ENCODE assay signal across 38 cellular contexts in genomic region chr20:1474325-1474724, GRCh38. TPM values are rescaled to one million over a fixed set of nuclear protein-coding genes. Genes with fewer than 3 reads are reported as not detected.
"Had no signal": no experiment of that assay in that cellular context is flagged by ENCODE, and none has a peak within 500 bp of the region (broad histone marks: within the 10 kb centered on the region; RNA-seq: fewer than 3 reads in every experiment).

No MANE protein-coding gene starts in this region.

- H3K36me3 ChIP-seq: adrenal gland, esophagus squamous epithelium, gastroesophageal sphincter had no signal

- H3K9me3 Mint-ChIP-seq: activated CD4-positive, alpha-beta memory T cell treated with anti-CD3 and anti-CD28 coated beads for 36 hours; activated naive CD4-positive, alpha-beta T cell treated with anti-CD3 and anti-CD28 coated beads for 36 hours; activated naive CD4-positive, alpha-beta T cell treated with anti-CD3 and anti-CD28 coated beads, Interleukin-2, amount 50 U/mL, for 24 hours; activated naive CD8-positive, alpha-beta T cell treated with anti-CD3 and anti-CD28 coated beads for 36 hours; activated naive CD8-positive, alpha-beta T cell treated with anti-CD3 and anti-CD28 coated beads, Interleukin-2, amount 50 U/mL, for 24 hours; activated T-helper 1 cell treated with anti-CD3 and anti-CD28 coated beads, Interleukin-12 subunit alpha, Interleukin-12 subunit beta, Interleukin-2, Interleukin-4 antibody, amounts not matched to agents 30 ng/mL and 10 ng/mL and 1 ng/mL, durations not matched to agents 14 hours and 24 hours and 36 hours; activated T-helper 2 cell treated with anti-CD3 and anti-CD28 coated beads, Interferon-gamma antibody, Interleukin-2, Interleukin-4, amounts not matched to agents 10 μg/mL and 5 μg/mL and 100 μg/mL, durations not matched to agents 14 hours and 24 hours and 36 hours; effector memory CD8-positive, alpha-beta T cell; T-helper 1 cell treated with Interleukin-12 subunit alpha and Interleukin-12 subunit beta and Interleukin-4 antibody, amounts not matched to agents 30 μg/mL and 1 μg/mL, for 36 hours; WTC11 had no signal

- H3K27me3 Mint-ChIP-seq: activated naive CD8-positive, alpha-beta T cell treated with anti-CD3 and anti-CD28 coated beads, Interleukin-2, amount 50 U/mL, for 24 hours had no signal

- H3K4me3 Mint-ChIP-seq: activated CD4-positive, alpha-beta memory T cell treated with anti-CD3 and anti-CD28 coated beads for 36 hours; activated CD8-positive, alpha-beta memory T cell treated with anti-CD3 and anti-CD28 coated beads, Interleukin-2, amount 10 ng/mL, durations not matched to agents 7 days and 5 days; activated CD8-positive, alpha-beta T cell treated with anti-CD3 and anti-CD28 coated beads, Interleukin-2, amount 10 ng/mL, durations not matched to agents 7 days and 5 days; activated naive CD4-positive, alpha-beta T cell treated with anti-CD3 and anti-CD28 coated beads for 36 hours; activated naive CD4-positive, alpha-beta T cell treated with anti-CD3 and anti-CD28 coated beads, Interleukin-2, amount 50 U/mL, for 24 hours; activated naive CD8-positive, alpha-beta T cell treated with anti-CD3 and anti-CD28 coated beads for 36 hours; activated naive CD8-positive, alpha-beta T cell treated with anti-CD3 and anti-CD28 coated beads, Interleukin-2, amount 50 U/mL, for 24 hours; activated T-helper 1 cell treated with anti-CD3 and anti-CD28 coated beads, Interleukin-12 subunit alpha, Interleukin-12 subunit beta, Interleukin-2, Interleukin-4 antibody, amounts not matched to agents 30 ng/mL and 10 ng/mL and 1 ng/mL, durations not matched to agents 14 hours and 24 hours and 36 hours; effector memory CD8-positive, alpha-beta T cell; T-helper 1 cell treated with Interleukin-12 subunit alpha and Interleukin-12 subunit beta and Interleukin-4 antibody, amounts not matched to agents 30 μg/mL and 1 μg/mL, for 36 hours; WTC11 had no signal

- DNase-seq: activated CD4-positive, alpha-beta memory T cell treated with anti-CD3 and anti-CD28 coated beads for 36 hours; activated CD4-positive, alpha-beta T cell treated with anti-CD3 and anti-CD28 coated beads for 1 hour; activated CD4-positive, alpha-beta T cell treated with anti-CD3 and anti-CD28 coated beads for 4 hours; activated CD8-positive, alpha-beta memory T cell treated with anti-CD3 and anti-CD28 coated beads, Interleukin-2, amount 10 ng/mL, durations not matched to agents 7 days and 5 days; activated CD8-positive, alpha-beta memory T cell treated with anti-CD3 and anti-CD28 coated beads, Interleukin-2, amount 50 U/mL, for 4 hours; activated effector memory CD4-positive, alpha-beta T cell treated with anti-CD3 and anti-CD28 coated beads, Interleukin-2, amount 50 U/mL, for 16 hours; activated naive CD8-positive, alpha-beta T cell treated with anti-CD3 and anti-CD28 coated beads for 36 hours; activated naive CD8-positive, alpha-beta T cell treated with anti-CD3 and anti-CD28 coated beads, Interleukin-2, amount 50 U/mL, for 24 hours; activated T-cell treated with anti-CD3 and anti-CD28 coated beads, Interleukin-2, amount 50 U/mL, for 1 hour; activated T-cell treated with anti-CD3 and anti-CD28 coated beads, Interleukin-2, amount 50 U/mL, for 48 hours; adrenal gland; amygdala; aorta; body of pancreas; caudate nucleus; cortex of kidney; effector CD4-positive, alpha-beta T cell; effector memory CD8-positive, alpha-beta T cell; esophagus squamous epithelium; foreskin melanocyte; heart right ventricle; T-helper 9 cell had no signal

- H3K36me3 Mint-ChIP-seq: activated CD4-positive, alpha-beta memory T cell treated with anti-CD3 and anti-CD28 coated beads for 36 hours; activated CD8-positive, alpha-beta memory T cell treated with anti-CD3 and anti-CD28 coated beads, Interleukin-2, amount 10 ng/mL, durations not matched to agents 7 days and 5 days; activated naive CD4-positive, alpha-beta T cell treated with anti-CD3 and anti-CD28 coated beads, Interleukin-2, amount 50 U/mL, for 24 hours; activated naive CD8-positive, alpha-beta T cell treated with anti-CD3 and anti-CD28 coated beads for 36 hours; WTC11 had no signal

- ATAC-seq: activated CD8-positive, alpha-beta memory T cell treated with anti-CD3 and anti-CD28 coated beads, Interleukin-2, amount 10 ng/mL, durations not matched to agents 7 days and 5 days; activated naive CD8-positive, alpha-beta T cell treated with anti-CD3 and anti-CD28 coated beads, Interleukin-2, amount 50 U/mL, for 24 hours; body of pancreas; effector memory CD8-positive, alpha-beta T cell; gastroesophageal sphincter; heart right ventricle; WTC11 had no signal

- FAIRE-seq: colon, TTC549 had no signal

- H3K27ac Mint-ChIP-seq: activated CD4-positive, alpha-beta memory T cell treated with anti-CD3 and anti-CD28 coated beads for 36 hours; activated CD8-positive, alpha-beta memory T cell treated with anti-CD3 and anti-CD28 coated beads, Interleukin-2, amount 10 ng/mL, durations not matched to agents 7 days and 5 days; activated CD8-positive, alpha-beta T cell treated with anti-CD3 and anti-CD28 coated beads, Interleukin-2, amount 10 ng/mL, durations not matched to agents 7 days and 5 days; activated naive CD4-positive, alpha-beta T cell treated with anti-CD3 and anti-CD28 coated beads for 36 hours; activated naive CD4-positive, alpha-beta T cell treated with anti-CD3 and anti-CD28 coated beads, Interleukin-2, amount 50 U/mL, for 24 hours; activated naive CD8-positive, alpha-beta T cell treated with anti-CD3 and anti-CD28 coated beads for 36 hours; activated naive CD8-positive, alpha-beta T cell treated with anti-CD3 and anti-CD28 coated beads, Interleukin-2, amount 50 U/mL, for 24 hours; activated T-helper 1 cell treated with anti-CD3 and anti-CD28 coated beads, Interleukin-12 subunit alpha, Interleukin-12 subunit beta, Interleukin-2, Interleukin-4 antibody, amounts not matched to agents 30 ng/mL and 10 ng/mL and 1 ng/mL, durations not matched to agents 14 hours and 24 hours and 36 hours; activated T-helper 2 cell treated with anti-CD3 and anti-CD28 coated beads, Interferon-gamma antibody, Interleukin-2, Interleukin-4, amounts not matched to agents 10 μg/mL and 5 μg/mL and 100 μg/mL, durations not matched to agents 14 hours and 24 hours and 36 hours; effector memory CD8-positive, alpha-beta T cell; T-helper 1 cell treated with Interleukin-12 subunit alpha and Interleukin-12 subunit beta and Interleukin-4 antibody, amounts not matched to agents 30 μg/mL and 1 μg/mL, for 36 hours; WTC11 had no signal

- H3K27ac ChIP-seq: adrenal gland, body of pancreas, gastroesophageal sphincter, VCaP had no signal

- H3K4me3 ChIP-seq: adrenal gland, body of pancreas, esophagus squamous epithelium, gastroesophageal sphincter, heart right ventricle had no signal

- H3K9me3 ChIP-seq: adrenal gland, body of pancreas, esophagus squamous epithelium, gastroesophageal sphincter, heart right ventricle had no signal

- H3K27me3 ChIP-seq: adrenal gland, body of pancreas, esophagus squamous epithelium had no signal

- H3K4me1 Mint-ChIP-seq: activated CD8-positive, alpha-beta memory T cell treated with anti-CD3 and anti-CD28 coated beads, Interleukin-2, amount 10 ng/mL, durations not matched to agents 7 days and 5 days; activated naive CD4-positive, alpha-beta T cell treated with anti-CD3 and anti-CD28 coated beads, Interleukin-2, amount 50 U/mL, for 24 hours; activated naive CD8-positive, alpha-beta T cell treated with anti-CD3 and anti-CD28 coated beads for 36 hours; activated naive CD8-positive, alpha-beta T cell treated with anti-CD3 and anti-CD28 coated beads, Interleukin-2, amount 50 U/mL, for 24 hours had no signal

RNA-seq across cellular contexts. Expression of gene SIRPB2, which starts 16.9 kb away (rescaled TPM):
- total RNA-seq: activated CD4-positive, alpha-beta memory T cell treated with anti-CD3 and anti-CD28 coated beads for 36 hours; activated CD8-positive, alpha-beta memory T cell treated with anti-CD3 and anti-CD28 coated beads for 36 hours; activated CD8-positive, alpha-beta memory T cell treated with anti-CD3 and anti-CD28 coated beads, Interleukin-2, amount 10 ng/mL, durations not matched to agents 7 days and 5 days; activated CD8-positive, alpha-beta T cell treated with anti-CD3 and anti-CD28 coated beads, Interleukin-2, amount 10 ng/mL, durations not matched to agents 7 days and 5 days; activated naive CD4-positive, alpha-beta T cell treated with anti-CD3 and anti-CD28 coated beads for 36 hours; activated naive CD8-positive, alpha-beta T cell treated with anti-CD3 and anti-CD28 coated beads for 36 hours; activated T-helper 1 cell treated with anti-CD3 and anti-CD28 coated beads, Interleukin-12 subunit alpha, Interleukin-12 subunit beta, Interleukin-2, Interleukin-4 antibody, amounts not matched to agents 30 ng/mL and 10 ng/mL and 1 ng/mL, durations not matched to agents 14 hours and 24 hours and 36 hours; activated T-helper 2 cell treated with anti-CD3 and anti-CD28 coated beads, Interferon-gamma antibody, Interleukin-2, Interleukin-4, amounts not matched to agents 10 μg/mL and 5 μg/mL and 100 μg/mL, durations not matched to agents 14 hours and 24 hours and 36 hours; chondrocyte; fibroblast of lung; fibroblast of villous mesenchyme; T-helper 2 cell treated with Interferon-gamma antibody and Interleukin-4, amounts not matched to agents 100 ng/mL and 5 ng/mL, for 36 hours; WTC11 had no signal
- polyA plus RNA-seq: fibroblast of lung had no signal
